32 cellular contexts compared by ENCODE assay signal in genomic region chr5:147858520-147858919, GRCh38. TPM values are rescaled to one million over a fixed set of nuclear protein-coding genes. Genes with fewer than 3 reads are reported as not detected.
"Had no signal": no experiment of that assay in that cellular context is flagged by ENCODE, and none has a peak within 500 bp of the region (broad histone marks: within the 10 kb centered on the region; RNA-seq: fewer than 3 reads in every experiment).

No MANE protein-coding gene starts in this region.

- H3K27me3 Mint-ChIP-seq: progenitor cell of endocrine pancreas; stimulated activated memory B cell treated with anti-CD40 and anti-IgM and Interleukin-4, amounts not matched to agents 10 μg/mL and 1 μg/mL and 100 μg/mL, for 72 hours; stimulated activated naive CD8-positive, alpha-beta T cell treated with anti-CD3 and anti-CD28 coated beads, Interleukin-15, amount 100 ng/mL, for 72 hours; type B pancreatic cell had no signal

- H3K9me3 Mint-ChIP-seq: naive thymus-derived CD4-positive, alpha-beta T cell; natural killer cell treated with Interleukin-12 subunit alpha and Interleukin-12 subunit beta and Interleukin-15 and Interleukin-18, amount 100 ng/mL, for 72 hours; stimulated activated memory B cell treated with anti-CD40 and anti-IgM and Interleukin-4, amounts not matched to agents 10 μg/mL and 1 μg/mL and 100 μg/mL, for 72 hours; stimulated activated naive CD8-positive, alpha-beta T cell treated with anti-CD3 and anti-CD28 coated beads, Interleukin-15, amount 100 ng/mL, for 72 hours; type B pancreatic cell had no signal

- H3K4me3 Mint-ChIP-seq: naive thymus-derived CD4-positive, alpha-beta T cell; natural killer cell treated with Interleukin-12 subunit alpha and Interleukin-12 subunit beta and Interleukin-15 and Interleukin-18, amount 100 ng/mL, for 72 hours; stimulated activated memory B cell treated with anti-CD40 and anti-IgM and Interleukin-4, amounts not matched to agents 10 μg/mL and 1 μg/mL and 100 μg/mL, for 72 hours; stimulated activated naive CD8-positive, alpha-beta T cell treated with anti-CD3 and anti-CD28 coated beads, Interleukin-15, amount 100 ng/mL, for 72 hours; type B pancreatic cell had no signal

- H3K36me3 Mint-ChIP-seq: naive thymus-derived CD4-positive, alpha-beta T cell; natural killer cell treated with Interleukin-12 subunit alpha and Interleukin-12 subunit beta and Interleukin-15 and Interleukin-18, amount 100 ng/mL, for 72 hours; stimulated activated memory B cell treated with anti-CD40 and anti-IgM and Interleukin-4, amounts not matched to agents 10 μg/mL and 1 μg/mL and 100 μg/mL, for 72 hours; type B pancreatic cell had no signal

- H3K4me1 ChIP-seq: left ventricle myocardium inferior, tibial nerve, uterus had no signal

- ATAC-seq: mucosa of descending colon; naive thymus-derived CD4-positive, alpha-beta T cell; natural killer cell treated with Interleukin-12 subunit alpha and Interleukin-12 subunit beta and Interleukin-15 and Interleukin-18, amount 100 ng/mL, for 72 hours; right cardiac atrium; sciatic nerve; stimulated activated memory B cell treated with anti-CD40 and anti-IgM and Interleukin-4, amounts not matched to agents 10 μg/mL and 1 μg/mL and 100 μg/mL, for 72 hours; stimulated activated naive CD8-positive, alpha-beta T cell treated with anti-CD3 and anti-CD28 coated beads, Interleukin-15, amount 100 ng/mL, for 72 hours had no signal

- H3K36me3 ChIP-seq: left ventricle myocardium inferior, ovary, spleen, tibial nerve, uterus had no signal

- H3K4me1 Mint-ChIP-seq: stimulated activated memory B cell treated with anti-CD40 and anti-IgM and Interleukin-4, amounts not matched to agents 10 μg/mL and 1 μg/mL and 100 μg/mL, for 72 hours; stimulated activated naive CD8-positive, alpha-beta T cell treated with anti-CD3 and anti-CD28 coated beads, Interleukin-15, amount 100 ng/mL, for 72 hours had no signal

- H3K27ac Mint-ChIP-seq: naive thymus-derived CD4-positive, alpha-beta T cell; natural killer cell treated with Interleukin-12 subunit alpha and Interleukin-12 subunit beta and Interleukin-15 and Interleukin-18, amount 100 ng/mL, for 72 hours; progenitor cell of endocrine pancreas; stimulated activated memory B cell treated with anti-CD40 and anti-IgM and Interleukin-4, amounts not matched to agents 10 μg/mL and 1 μg/mL and 100 μg/mL, for 72 hours; stimulated activated naive CD8-positive, alpha-beta T cell treated with anti-CD3 and anti-CD28 coated beads, Interleukin-15, amount 100 ng/mL, for 72 hours; type B pancreatic cell had no signal

- H3K9me3 ChIP-seq: left ventricle myocardium inferior, mucosa of descending colon, ovary, spleen, tibial nerve, uterus had no signal

- H3K27me3 ChIP-seq: ovary, tibial nerve, uterus had no signal

- H3K27ac ChIP-seq: left ventricle myocardium inferior, ovary, spleen, tibial nerve, uterus had no signal

- DNase-seq: islet precursor cell; left ventricle myocardium inferior; midbrain; mucosa of descending colon; naive thymus-derived CD4-positive, alpha-beta T cell; ovary; retina; right cardiac atrium; small intestine; spleen; stimulated activated CD4-positive, alpha-beta T cell treated with anti-CD3 and anti-CD28 coated beads, Interleukin-1b, Interleukin-23, amount 100 ng/mL, for 48 hours; stimulated activated CD4-positive, alpha-beta T cell treated with anti-CD3 and anti-CD28 coated beads, Interleukin-2, amount 100 ng/mL, for 48 hours; stimulated activated CD4-positive, alpha-beta T cell treated with anti-CD3 and anti-CD28 coated beads, Interleukin-4, amount 100 ng/mL, for 4 hours; stimulated activated CD8-positive, alpha-beta memory T cell treated with anti-CD3 and anti-CD28 coated beads, Interleukin-4, amount 100 ng/mL, for 48 hours; stimulated activated naive CD4-positive, alpha-beta T cell treated with Interleukin-2 at 50 U/mL for 16 hours; stimulated activated naive CD8-positive, alpha-beta T cell treated with anti-CD3 and anti-CD28 coated beads, Interleukin-15, amount 100 ng/mL, for 72 hours; substantia nigra; uterus had no signal

- H3K4me3 ChIP-seq: left ventricle myocardium inferior, lung, mucosa of descending colon, ovary, spleen, tibial nerve, uterus had no signal

RNA-seq across cellular contexts. Expression of gene SCGB3A2, which starts 20.0 kb away (rescaled TPM):
- total RNA-seq: kidney epithelial cell; left ventricle myocardium inferior; lower leg skin; mesenteric fat pad; mucosa of descending colon; myocyte; naive thymus-derived CD4-positive, alpha-beta T cell; natural killer cell treated with Interleukin-12 subunit alpha and Interleukin-12 subunit beta and Interleukin-15 and Interleukin-18, amount 100 ng/mL, for 72 hours; omental fat pad; progenitor cell of endocrine pancreas; spleen; temporal lobe; tibial nerve; ureter; uterus had no signal

RNA-seq across cellular contexts. Expression of gene SPINK1, which starts 27.0 kb away (rescaled TPM):
- total RNA-seq: kidney epithelial cell; myocyte; naive thymus-derived CD4-positive, alpha-beta T cell; natural killer cell treated with Interleukin-12 subunit alpha and Interleukin-12 subunit beta and Interleukin-15 and Interleukin-18, amount 100 ng/mL, for 72 hours; omental fat pad; uterus had no signal

RNA-seq across cellular contexts. Expression of gene C5orf46, which starts 47.8 kb away (rescaled TPM):
- total RNA-seq: lung; mesenteric fat pad; mucosa of descending colon; myocyte; naive thymus-derived CD4-positive, alpha-beta T cell; natural killer cell treated with Interleukin-12 subunit alpha and Interleukin-12 subunit beta and Interleukin-15 and Interleukin-18, amount 100 ng/mL, for 72 hours; omental fat pad; ovary; progenitor cell of endocrine pancreas; sciatic nerve; spleen; temporal lobe; tibial nerve; ureter; uterus had no signal
